Comparison of ENCODE assay signal across 8 cellular contexts in genomic region chr17:4796550-4796915, GRCh38.
A peak's percentile ranks its signal among the peaks of the same experiment; 100 is the strongest.
DNase-seq lines count a peak whose midpoint lies in the region; ATAC-seq and TF ChIP-seq lines count a peak whose summit lies in the region.

No MANE protein-coding gene starts in this region.

- in situ Hi-C loops in astrocyte of the cerebellum (cut with HindIII; ENCODE audit: low sequenced_read_pairs) = no loop called here

- TF ChIP-seq CTCF in astrocyte of the cerebellum (IDR thresholded peaks at IDR 0.05; ENCODE audit: low read depth, low read length, missing control alignments) = no peak

- no peak for ATAC-seq in HG03378 (IDR thresholded peaks at IDR 0.05; ENCODE audit: unreplicated experiment)

- DNase-seq in NCI-H82 (lab: John Stamatoyannopoulos, UW) (peak; percentile 73), NCI-H82 treated with DMSO at 0.1 percent for 48 hours (lab: John Stamatoyannopoulos, UW; ENCODE audit: unreplicated experiment) (no peak), NCI-H748 (lab: John Stamatoyannopoulos, UW; ENCODE audit: unreplicated experiment) (peak; percentile 56), astrocyte of the cerebellum (ENCODE audit: low read depth) (no peak), iPS-NIHi7 (ENCODE audit: extremely low spot score) (peak; percentile 72), HuH-7.5 (ENCODE audit: low spot score) (no peak)
- DNase-seq in stimulated activated CD4-positive, alpha-beta T cell treated with anti-CD3 and anti-CD28 coated beads, Interleukin-1b, Interleukin-23, amount 100 ng/mL, for 48 hours = peak; percentile 16

- peak overlapping the region; percentile 99 for H3K4me3 ChIP-seq in astrocyte of the cerebellum (ENCODE audit: low read depth, low read length)

Comparison
In these comparisons a context has a peak if more than half of its experiments do, and no peak if none do; other contexts are left out.
1. DNase-seq: peak in NCI-H82 (single experiment), NCI-H748 (single experiment), iPS-NIHi7 (single experiment) and stimulated activated CD4-positive, alpha-beta T cell treated with anti-CD3 and anti-CD28 coated beads, Interleukin-1b, Interleukin-23, amount 100 ng/mL, for 48 hours (single experiment); none in NCI-H82 treated with DMSO at 0.1 percent for 48 hours (single experiment), astrocyte of the cerebellum (single experiment) and HuH-7.5 (single experiment).